8 cellular contexts compared by ENCODE assay signal in genomic region chr7:135979674-135980660, GRCh38. TPM values are rescaled to one million over a fixed set of nuclear protein-coding genes. Genes with fewer than 3 reads are reported as not detected.
A peak's percentile ranks its signal among the peaks of the same experiment; 100 is the strongest.
DNase-seq lines count a peak whose midpoint lies in the region; ATAC-seq, FAIRE-seq and TF ChIP-seq lines count a peak whose summit lies in the region.

No MANE protein-coding gene starts in this region.

- H4K20me1 ChIP-seq in GM23338 (replicated peaks; ENCODE audit: insufficient read depth), result peaks cover 13% of the 10 kb centered on the region; the same call in 1 of the 2 replicates

- H2AFZ ChIP-seq in ACC112 (ENCODE audit: low read length, unreplicated experiment) (peak overlapping the region; percentile 56), GM23338 (no peak overlapping the region)

- ATAC-seq in GM21423 (IDR thresholded peaks at IDR 0.05; ENCODE audit: unreplicated experiment), result peak; percentile 13
- no peak for ATAC-seq in GM23338

- peaks cover 24% of the 10 kb centered on the region for H3K4me1 ChIP-seq in ACC112 (ENCODE audit: control insufficient read depth, insufficient read depth, low read length, unreplicated experiment)
- peaks cover 57% of the 10 kb centered on the region for H3K4me1 ChIP-seq in SJSA1 (replicated peaks)
- peaks cover 12% of the 10 kb centered on the region; the same call in 1 of the 2 replicates for H3K4me1 ChIP-seq in GM23338 (ENCODE audit: insufficient read depth)

- no peak overlapping the region for H3K4me2 ChIP-seq in GM23338

- no peaks in the 10 kb centered on the region for H3F3A ChIP-seq in GM23338 (replicated peaks; ENCODE audit: low read depth)

- peaks cover 5% of the 10 kb centered on the region for H3K27me3 Mint-ChIP-seq in GM23338 (ENCODE audit: insufficient read depth, low read depth, poor library complexity)

- H3K27ac ChIP-seq in ACC112 (ENCODE audit: low read depth, low read length), result peak overlapping the region; percentile 41
- H3K27ac ChIP-seq in SJSA1, result peak overlapping the region; percentile 97
- H3K27ac ChIP-seq in GM23338 (ENCODE audit: low read depth), result no peak overlapping the region

- no peaks in the 10 kb centered on the region for H3K36me3 ChIP-seq in ACC112 (ENCODE audit: insufficient read depth, low read length)
- peaks cover 15% of the 10 kb centered on the region for H3K36me3 ChIP-seq in SJSA1
- no peaks in the 10 kb centered on the region for H3K36me3 ChIP-seq in GM23338 (ENCODE audit: insufficient read depth)

- H3K27me3 ChIP-seq in ACC112 (ENCODE audit: insufficient read depth, low read length), result no peaks in the 10 kb centered on the region
- H3K27me3 ChIP-seq in SJSA1 (replicated peaks), result no peaks in the 10 kb centered on the region
- H3K27me3 ChIP-seq in GM23338 (ENCODE audit: insufficient read depth), result no peaks in the 10 kb centered on the region

- H3K4me3 ChIP-seq in ACC112 (ENCODE audit: low read depth, low read length) (no peak overlapping the region), SJSA1 (peak overlapping the region; percentile 18), GM23338 (no peak overlapping the region)

- no peak overlapping the region for H3K27ac Mint-ChIP-seq in GM23338

- H3K79me2 ChIP-seq in ACC112 (ENCODE audit: control insufficient read depth, insufficient read depth, low read length, unreplicated experiment), result peaks cover 22% of the 10 kb centered on the region
- H3K79me2 ChIP-seq in GM23338 (replicated peaks; ENCODE audit: insufficient read depth), result peaks cover 20% of the 10 kb centered on the region

- no peak overlapping the region for H3K4me3 Mint-ChIP-seq in GM23338

- no peak for FAIRE-seq in D721Med (lab: Jason Lieb, UNC)

- TF ChIP-seq CTCF in D721Med (IDR thresholded peaks at IDR 0.05; ENCODE audit: insufficient read depth, missing control alignments) (no peak), GM23338 (conservative IDR thresholded peaks at IDR 0.05; ENCODE audit: low read depth in 2 of 2) (no peak)

- H3K36me3 Mint-ChIP-seq in GM23338 (ENCODE audit: low read depth), result no peaks in the 10 kb centered on the region; the same call in 2 of the 3 replicates

- peak; percentile 59 to 89 for DNase-seq in SJSA1 (ENCODE audit: low read depth in 1 of 2, low spot score in 2 of 2)
- DNase-seq in hepatic stellate cell (ENCODE audit: low spot score), result peak; percentile 14
- no peak for DNase-seq in D721Med (ENCODE audit: insufficient read length, low spot score)
- DNase-seq in hypothalamus (lab: John Stamatoyannopoulos, UW), result no peak
- no peak for DNase-seq in dedifferentiated amniotic fluid mesenchymal stem cell (ENCODE audit: extremely low spot score)
- DNase-seq in GM23338 (ENCODE audit: low spot score), result no peak

- peaks cover 15% of the 10 kb centered on the region for H3K4me1 Mint-ChIP-seq in GM23338

- peaks cover under 1% of the 10 kb centered on the region; the same call in 2 of the 3 replicates for H3K9me3 Mint-ChIP-seq in GM23338

- H3K9me2 ChIP-seq in GM23338 (ENCODE audit: insufficient read depth), result no peaks in the 10 kb centered on the region

- no peaks in the 10 kb centered on the region for H3K9me3 ChIP-seq in SJSA1 (replicated peaks)

TF ChIP-seq in GM23338, 12 proteins besides CTCF, POLR2A, EP300 and RAD21:
- no peak for TF ChIP-seq NANOG (IDR thresholded peaks at IDR 0.05; ENCODE audit: borderline replicate concordance)
TF ChIP-seq in GM23338: peak in this region for 0.

RNA-seq across cellular contexts. Expression of gene MTPN, which starts 2.8 kb away (rescaled TPM):
- total RNA-seq in SJSA1 (2014; rRNA removed; shearing (Covaris generic)), result 91.3 and 108 TPM in 2 replicates
- 90.3 and 100 TPM in 2 replicates for total RNA-seq in GM23338 (2014; rRNA removed; shearing (Covaris generic))
- polyA plus RNA-seq in GM23338 (2016; fragmentation: Nextera tagmentation; extraction: Ambion mirVana), result 83.7 and 87.7 TPM in 2 replicates

Comparison
In these comparisons a context has a peak if more than half of its experiments do, and no peak if none do; other contexts are left out.
1. DNase-seq: peak in SJSA1 (2 of 2) and hepatic stellate cell (single experiment); none in D721Med (single experiment), hypothalamus (0 of 51), dedifferentiated amniotic fluid mesenchymal stem cell (single experiment) and GM23338 (single experiment).